8 cellular contexts compared by ENCODE assay signal in genomic region chr2:118185210-118186109, GRCh38.
DNase-seq lines count a peak whose midpoint lies in the region; ATAC-seq and TF ChIP-seq lines count a peak whose summit lies in the region.

No MANE protein-coding gene starts in this region.

- TF ChIP-seq CTCF in AG09309 (IDR thresholded peaks at IDR 0.05; ENCODE audit: control insufficient read depth, insufficient read depth, low read depth, low read length, missing control alignments) = no peak

- peaks cover 4% of the 10 kb centered on the region for H3K36me3 Mint-ChIP-seq in activated CD8-positive, alpha-beta T cell treated with anti-CD3 and anti-CD28 coated beads, Interleukin-2, amount 10 ng/mL, durations not matched to agents 7 days and 5 days (ENCODE audit: low read depth)
- H3K36me3 Mint-ChIP-seq in effector memory CD8-positive, alpha-beta T cell (ENCODE audit: insufficient read depth) = peaks cover 6% of the 10 kb centered on the region

- CTCF ChIA-PET in activated CD8-positive, alpha-beta T cell treated with anti-CD3 and anti-CD28 coated beads, Interleukin-2, amount 10 ng/mL, durations not matched to agents 7 days and 5 days (lab: Charles Lee) = interaction anchor here (0.8 to 1.1 kb wide), 4 partner anchors 17 to 153 kb away, joined by 3 to 8 read pairs (median 3); no protein-coding TSS in a partner anchor

- DNase-seq in AG09309 (ENCODE audit: low read depth) (no peak), NCI-H345 (lab: John Stamatoyannopoulos, UW) (peak; percentile 49), medulla oblongata (ENCODE audit: extremely low spot score) (peak; percentile 65)
- peak; percentile 70 for DNase-seq in activated CD8-positive, alpha-beta T cell treated with anti-CD3 and anti-CD28 coated beads, Interleukin-2, amount 10 ng/mL, durations not matched to agents 7 days and 5 days
- peak; percentile 29 to 39 (median 39) for DNase-seq in effector memory CD8-positive, alpha-beta T cell
- peak; percentile 14 for DNase-seq in stimulated activated CD8-positive, alpha-beta memory T cell treated with anti-CD3 and anti-CD28 coated beads, Interleukin-12 subunit alpha, Interleukin-12 subunit beta, amount 100 ng/mL, for 1 hour (ENCODE audit: low read depth)

- peaks cover 20% of the 10 kb centered on the region for H3K4me1 Mint-ChIP-seq in activated CD8-positive, alpha-beta T cell treated with anti-CD3 and anti-CD28 coated beads, Interleukin-2, amount 10 ng/mL, durations not matched to agents 7 days and 5 days (ENCODE audit: low read depth)
- H3K4me1 Mint-ChIP-seq in effector memory CD8-positive, alpha-beta T cell (ENCODE audit: low read depth in 2 of 2) = peaks cover 12 to 21% of the 10 kb centered on the region in 2 donors

- H3K4me3 ChIP-seq in AG09309 (ENCODE audit: control insufficient read depth, low read depth, low read length) = peak overlapping the region; percentile 50

- peak overlapping the region; percentile 93 for H3K27ac Mint-ChIP-seq in activated CD8-positive, alpha-beta T cell treated with anti-CD3 and anti-CD28 coated beads, Interleukin-2, amount 10 ng/mL, durations not matched to agents 7 days and 5 days
- H3K27ac Mint-ChIP-seq in effector memory CD8-positive, alpha-beta T cell = peak overlapping the region; percentile 89

- POLR2A ChIA-PET in activated CD8-positive, alpha-beta T cell treated with anti-CD3 and anti-CD28 coated beads, Interleukin-2, amount 10 ng/mL, durations not matched to agents 7 days and 5 days (lab: Charles Lee) = interaction anchor here (1.1 to 1.4 kb wide), 2 partner anchors 97 to 182 kb away, joined by 3 to 5 read pairs; partner anchors contain the start of gene INSIG2

- H3K27me3 Mint-ChIP-seq in activated CD8-positive, alpha-beta T cell treated with anti-CD3 and anti-CD28 coated beads, Interleukin-2, amount 10 ng/mL, durations not matched to agents 7 days and 5 days (ENCODE audit: low read depth) = peaks cover 9% of the 10 kb centered on the region
- H3K27me3 Mint-ChIP-seq in effector memory CD8-positive, alpha-beta T cell = no peaks in the 10 kb centered on the region

- peak overlapping the region; percentile 92 for H3K4me3 Mint-ChIP-seq in activated CD8-positive, alpha-beta T cell treated with anti-CD3 and anti-CD28 coated beads, Interleukin-2, amount 10 ng/mL, durations not matched to agents 7 days and 5 days
- H3K4me3 Mint-ChIP-seq in effector memory CD8-positive, alpha-beta T cell = peak overlapping the region; percentile 85 to 87

- no peaks in the 10 kb centered on the region for H3K9me3 Mint-ChIP-seq in activated CD8-positive, alpha-beta T cell treated with anti-CD3 and anti-CD28 coated beads, Interleukin-2, amount 10 ng/mL, durations not matched to agents 7 days and 5 days (ENCODE audit: insufficient read depth)
- H3K9me3 Mint-ChIP-seq in effector memory CD8-positive, alpha-beta T cell = no peaks in the 10 kb centered on the region

- ATAC-seq in GM18870 (IDR thresholded peaks at IDR 0.05; ENCODE audit: unreplicated experiment) (peak; percentile 52), HG03103 (IDR thresholded peaks at IDR 0.05; ENCODE audit: low read depth, unreplicated experiment) (peak; percentile 74)
- ATAC-seq in activated CD8-positive, alpha-beta T cell treated with anti-CD3 and anti-CD28 coated beads, Interleukin-2, amount 10 ng/mL, durations not matched to agents 7 days and 5 days = peak; percentile 86
- peak; percentile 73 for ATAC-seq in effector memory CD8-positive, alpha-beta T cell (replicated peaks)
